In genomic region chr7:27096756-27097514, GRCh38 we compare ENCODE assay signal across 8 cellular contexts. TPM values are rescaled to one million over a fixed set of nuclear protein-coding genes. Genes with fewer than 3 reads are reported as not detected.
DNase-seq lines count a peak whose midpoint lies in the region; ATAC-seq and TF ChIP-seq lines count a peak whose summit lies in the region.

No MANE protein-coding gene starts in this region.

- ATAC-seq in GM18907 (IDR thresholded peaks at IDR 0.05; ENCODE audit: unreplicated experiment) = no peak

- DNase-seq in smooth muscle cell (lab: John Stamatoyannopoulos, UW; ENCODE audit: unreplicated experiment) = no peak
- DNase-seq in effector CD4-positive, alpha-beta T cell = no peak
- no peak for DNase-seq in NCI-H187 treated with DMSO at 0.1 percent for 48 hours (lab: John Stamatoyannopoulos, UW)

- peak overlapping the region; percentile 92 for H2AFZ ChIP-seq in smooth muscle cell (ENCODE audit: low read depth)

- H3F3A ChIP-seq in smooth muscle cell (ENCODE audit: low read depth) = no peaks in the 10 kb centered on the region

- no peak overlapping the region for H3K27ac ChIP-seq in smooth muscle cell (ENCODE audit: low read depth)

- WGBS in smooth muscle cell (ENCODE audit: low lambda C conversion rate) = under 1% methylated on average over 41 of the region's 41 CpGs

- H3K4me1 Mint-ChIP-seq in activated naive CD8-positive, alpha-beta T cell (ENCODE audit: low read depth) = peaks cover 21% of the 10 kb centered on the region

- TF ChIP-seq EP300 in Ishikawa (IDR thresholded peaks at IDR 0.05; ENCODE audit: borderline replicate concordance) = no peak

- H3K9me3 ChIP-seq in ES-I3 (ENCODE audit: control insufficient read depth, insufficient read depth, low read length) = no peaks in the 10 kb centered on the region
- H3K9me3 ChIP-seq in smooth muscle cell (replicated peaks; ENCODE audit: low read depth) = no peaks in the 10 kb centered on the region

- H3K36me3 Mint-ChIP-seq in activated naive CD8-positive, alpha-beta T cell = peaks cover 3% of the 10 kb centered on the region

- H3K9ac ChIP-seq in ES-I3 (ENCODE audit: low read depth, low read length) (peak overlapping the region; percentile 74; the same call in 1 of the 2 replicates), smooth muscle cell (ENCODE audit: low read depth) (peak overlapping the region; percentile 52)

- peaks cover 52% of the 10 kb centered on the region for H3K27me3 Mint-ChIP-seq in activated naive CD8-positive, alpha-beta T cell

- no peaks in the 10 kb centered on the region for H3K36me3 ChIP-seq in ES-I3 (ENCODE audit: insufficient read depth, low read length)
- H3K36me3 ChIP-seq in smooth muscle cell (ENCODE audit: low read depth) = no peaks in the 10 kb centered on the region

- H3K4me3 Mint-ChIP-seq in activated naive CD8-positive, alpha-beta T cell = peak overlapping the region; percentile 88

- H3K4me2 ChIP-seq in smooth muscle cell = peak overlapping the region; percentile 99

- no peaks in the 10 kb centered on the region for H3K79me2 ChIP-seq in smooth muscle cell (ENCODE audit: low read depth)

- H3K27me3 ChIP-seq in smooth muscle cell (ENCODE audit: low read depth) = peaks cover 100% of the 10 kb centered on the region

- H3K27ac Mint-ChIP-seq in activated naive CD8-positive, alpha-beta T cell = no peak overlapping the region

- TF ChIP-seq RAD21 in Ishikawa (IDR thresholded peaks at IDR 0.05; ENCODE audit: low read depth) = no peak

- H3K4me3 ChIP-seq in iPS-11a (ENCODE audit: low read depth, low read length) = peak overlapping the region; percentile 27
- H3K4me3 ChIP-seq in smooth muscle cell = peak overlapping the region; percentile 72

- H4K20me1 ChIP-seq in smooth muscle cell (ENCODE audit: low read depth) = peaks cover 23% of the 10 kb centered on the region

- no peaks in the 10 kb centered on the region for H3K9me3 Mint-ChIP-seq in activated naive CD8-positive, alpha-beta T cell (ENCODE audit: low read depth)

- H3K4me1 ChIP-seq in ES-I3 (ENCODE audit: insufficient read depth, low read length) (peaks cover 40% of the 10 kb centered on the region), smooth muscle cell (ENCODE audit: low read depth) (peaks cover 11% of the 10 kb centered on the region)

- TF ChIP-seq CTCF in smooth muscle cell (IDR thresholded peaks at IDR 0.05; ENCODE audit: borderline replicate concordance, insufficient read depth, poor library complexity, severe bottlenecking) = no peak

TF ChIP-seq in Ishikawa, 13 proteins besides CTCF, POLR2A, EP300 and RAD21:
- TF ChIP-seq EGR1 (IDR thresholded peaks at IDR 0.05) (peak; percentile 47; the same call in 1 of the 2 replicates), ZBTB7A (IDR thresholded peaks at IDR 0.05; ENCODE audit: low read depth) (peak; percentile 66; the same call in 1 of the 2 replicates), FOXM1 (IDR thresholded peaks at IDR 0.05; ENCODE audit: borderline replicate concordance, low read depth) (no peak), CREB1 (IDR thresholded peaks at IDR 0.05; ENCODE audit: low read depth) (0 out of 2 replicates have a peak, but pooled peaks have one; percentile 40), TAF1 (IDR thresholded peaks at IDR 0.05; ENCODE audit: low read depth) (peak; percentile 43; the same call in 1 of the 2 replicates), MAX (IDR thresholded peaks at IDR 0.05) (no peak; the same call in 1 of the 2 replicates)

RNA-seq across cellular contexts. Expression of gene HOXA1, which starts 1.1 kb away (rescaled TPM):
- 0.40 TPM in 1 of 2 replicates, not detected in the other for total RNA-seq in smooth muscle cell
- polyA plus RNA-seq in smooth muscle cell = not detected in 2 replicates

RNA-seq across cellular contexts. Expression of gene HOXA2, which starts 5.5 kb away (rescaled TPM):
- total RNA-seq in smooth muscle cell = not detected in 2 replicates
- polyA plus RNA-seq in smooth muscle cell = not detected in 2 replicates

RNA-seq across cellular contexts. Expression of gene HOXA4, which starts 33.6 kb away (rescaled TPM):
- total RNA-seq in smooth muscle cell = 1.4 TPM in 1 of 2 replicates, not detected in the other
- 0.22 TPM in 1 of 2 replicates, not detected in the other for polyA plus RNA-seq in smooth muscle cell

RNA-seq across cellular contexts. Expression of gene HOXA5, which starts 46.5 kb away (rescaled TPM):
- 0.67 and 2.1 TPM in 2 replicates for total RNA-seq in smooth muscle cell
- polyA plus RNA-seq in smooth muscle cell = 0.11 and 0.98 TPM in 2 replicates

RNA-seq across cellular contexts. Expression of gene HOXA6, which starts 50.6 kb away (rescaled TPM):
- 0.58 TPM in 1 of 2 replicates, not detected in the other for total RNA-seq in smooth muscle cell
- polyA plus RNA-seq in smooth muscle cell = 0.56 TPM in 1 of 2 replicates, not detected in the other
